ENCODE assay signal across 10 cellular contexts in genomic region chr3:16482194-16482769, GRCh38. TPM values are rescaled to one million over a fixed set of nuclear protein-coding genes. Genes with fewer than 3 reads are reported as not detected.
A peak's percentile ranks its signal among the peaks of the same experiment; 100 is the strongest.
DNase-seq lines count a peak whose midpoint lies in the region; ATAC-seq lines count a peak whose summit lies in the region.
"Had no signal": no experiment of that assay in that cellular context is flagged by ENCODE, and none has a peak within 500 bp of the region (broad histone marks: within the 10 kb centered on the region; RNA-seq: fewer than 3 reads in every experiment).

No MANE protein-coding gene starts in this region.

- peak overlapping the region; percentile 76 for H3K27ac Mint-ChIP-seq in activated CD4-positive, alpha-beta memory T cell treated with anti-CD3 and anti-CD28 coated beads, Interleukin-2, amount 10 ng/mL, durations not matched to agents 7 days and 5 days

- POLR2A ChIA-PET in activated CD4-positive, alpha-beta memory T cell treated with anti-CD3 and anti-CD28 coated beads, Interleukin-2, amount 10 ng/mL, durations not matched to agents 7 days and 5 days (lab: Charles Lee) = interaction anchor here (0.8 to 3.9 kb wide), 7 partner anchors 13 to 218 kb away, joined by 3 to 31 read pairs (median 4); partner anchors contain the start of gene RFTN1

- peak overlapping the region; percentile 51 for H3K4me3 Mint-ChIP-seq in activated CD4-positive, alpha-beta memory T cell treated with anti-CD3 and anti-CD28 coated beads, Interleukin-2, amount 10 ng/mL, durations not matched to agents 7 days and 5 days

- peak overlapping the region in 11 of 21 experiments; percentile 9 to 66 (median 46) for H3K27ac ChIP-seq in skin epidermis
- H3K27ac ChIP-seq in SJCRH30 = no peak overlapping the region

- peak; percentile 26 for ATAC-seq in HG02870 (IDR thresholded peaks at IDR 0.05; ENCODE audit: unreplicated experiment)

- H3K4me1 ChIP-seq in SJCRH30 = peaks cover 36% of the 10 kb centered on the region

- peaks cover 61% of the 10 kb centered on the region for H3K4me1 Mint-ChIP-seq in activated CD4-positive, alpha-beta memory T cell treated with anti-CD3 and anti-CD28 coated beads, Interleukin-2, amount 10 ng/mL, durations not matched to agents 7 days and 5 days

- 0 out of 2 replicates have a peak, but pooled peaks cover 2% of the 10 kb centered on the region for H3K36me3 ChIP-seq in SJCRH30
- peaks cover 2% of the 10 kb centered on the region; the same call in 1 of the 2 replicates for H3K36me3 ChIP-seq in MG63
- H3K36me3 ChIP-seq: right lobe of liver had no signal

- peak; percentile 58 to 90 for DNase-seq in NOMO-1 (lab: John Stamatoyannopoulos, UW; ENCODE audit: unreplicated experiment in 2 of 2)
- DNase-seq in NOMO-1 treated with dmso at 0.1 percent for 144 hours (lab: John Stamatoyannopoulos, UW; ENCODE audit: unreplicated experiment) = no peak
- DNase-seq in activated CD4-positive, alpha-beta memory T cell treated with anti-CD3 and anti-CD28 coated beads, Interleukin-2, amount 10 ng/mL, durations not matched to agents 7 days and 5 days = no peak
- no peak for DNase-seq in hippocampal formation (lab: John Stamatoyannopoulos, UW)
- no peak for DNase-seq in SJCRH30
- no peak for DNase-seq in MG63
- DNase-seq: 8988T, right lobe of liver had no signal

- peaks cover 76% of the 10 kb centered on the region for H3K36me3 Mint-ChIP-seq in activated CD4-positive, alpha-beta memory T cell treated with anti-CD3 and anti-CD28 coated beads, Interleukin-2, amount 10 ng/mL, durations not matched to agents 7 days and 5 days (ENCODE audit: low read depth)

- H3K27me3 ChIP-seq in SJCRH30 = no peaks in the 10 kb centered on the region
- no peaks in the 10 kb centered on the region for H3K27me3 ChIP-seq in MG63
- H3K27me3 ChIP-seq: right lobe of liver had no signal

- H3K9me3 Mint-ChIP-seq in activated CD4-positive, alpha-beta memory T cell treated with anti-CD3 and anti-CD28 coated beads, Interleukin-2, amount 10 ng/mL, durations not matched to agents 7 days and 5 days = no peaks in the 10 kb centered on the region

- H3K4me3 ChIP-seq in skin epidermis (no peak overlapping the region), SJCRH30 (no peak overlapping the region), MG63 (no peak overlapping the region)
- H3K4me3 ChIP-seq: right lobe of liver had no signal

- H3K9me3 ChIP-seq in SJCRH30 (replicated peaks) = no peaks in the 10 kb centered on the region
- no peaks in the 10 kb centered on the region; the same call in 1 of the 2 replicates for H3K9me3 ChIP-seq in MG63
- H3K9me3 ChIP-seq: right lobe of liver had no signal

- CTCF ChIA-PET in activated CD4-positive, alpha-beta memory T cell treated with anti-CD3 and anti-CD28 coated beads, Interleukin-2, amount 10 ng/mL, durations not matched to agents 7 days and 5 days (lab: Charles Lee) = interaction anchor here (0.5 to 1.3 kb wide), 5 partner anchors 14 to 216 kb away, joined by 3 to 6 read pairs (median 3); no protein-coding TSS in a partner anchor

- no peaks in the 10 kb centered on the region for H3K27me3 Mint-ChIP-seq in activated CD4-positive, alpha-beta memory T cell treated with anti-CD3 and anti-CD28 coated beads, Interleukin-2, amount 10 ng/mL, durations not matched to agents 7 days and 5 days

RNA-seq across cellular contexts. Expression of gene RFTN1, which starts 31.2 kb away (rescaled TPM):
- 10 to 100 TPM; 74.9 to 75.1 TPM for total RNA-seq in activated CD4-positive, alpha-beta memory T cell treated with anti-CD3 and anti-CD28 coated beads, Interleukin-2, amount 10 ng/mL, durations not matched to agents 7 days and 5 days
- total RNA-seq in SJCRH30 (2014; rRNA removed; shearing (Covaris generic)) = 17.0 and 20.1 TPM in 2 replicates
- 42.1 and 44.1 TPM in 2 replicates for total RNA-seq in MG63 (2014; rRNA removed; shearing (Covaris generic); ENCODE audit: low replicate concordance)

Comparison
In these comparisons a context has a peak if more than half of its experiments do, and no peak if none do; other contexts are left out.
1. DNase-seq: peak in NOMO-1 (2 of 2); none in NOMO-1 treated with dmso at 0.1 percent for 144 hours (single experiment), activated CD4-positive, alpha-beta memory T cell treated with anti-CD3 and anti-CD28 coated beads, Interleukin-2, amount 10 ng/mL, durations not matched to agents 7 days and 5 days (single experiment), hippocampal formation (0 of 2), SJCRH30 (0 of 2) and MG63 (single experiment).